In genomic region chr2:153551698-153552097, GRCh38 we compare ENCODE assay signal across 33 cellular contexts.
"Had no signal": no experiment of that assay in that cellular context is flagged by ENCODE, and none has a peak within 500 bp of the region (broad histone marks: within the 10 kb centered on the region; RNA-seq: fewer than 3 reads in every experiment).

No MANE protein-coding gene starts in this region.

- H3K9ac ChIP-seq: KMS-11 had no signal

- H3K4me2 ChIP-seq: KMS-11 had no signal

- H3K9me3 ChIP-seq: MG63 had no signal

- H3K27me3 ChIP-seq: MG63 had no signal

- H3K27ac ChIP-seq: KMS-11 had no signal

- DNase-seq: Karpas-422, Kasumi-1, KG1, MG63, MM.1S, MV-4-11, NCI-H1048, NCI-H1092, NCI-H1092 treated with DMSO at 0.1 percent for 48 hours, NCI-H1105, NCI-H1105 treated with DMSO at 0.1 percent for 48 hours, NCI-H1417, NCI-H1417 treated with DMSO at 0.1 percent for 48 hours, NCI-H1436, NCI-H1436 treated with DMSO at 0.1 percent for 48 hours, NCI-H1694, NCI-H1694 treated with DMSO at 0.1 percent for 48 hours, NCI-H187, NCI-H1930, NCI-H2029, NCI-H2029 treated with DMSO at 0.1 percent for 48 hours, NCI-H2081, NCI-H2081 treated with DMSO at 0.1 percent for 48 hours, NCI-H2107, NCI-H2171, NCI-H2171 treated with DMSO at 0.1 percent for 48 hours, NCI-H2227 treated with DMSO at 0.1 percent for 48 hours, NCI-H226, NCI-H345, NCI-H446, NCI-H446 treated with DMSO at 0.1 percent for 48 hours, NCI-H510A had no signal

- H3K4me3 ChIP-seq: MG63 had no signal

- H3K36me3 ChIP-seq: MG63 had no signal
